In the genomic region with DNA sequence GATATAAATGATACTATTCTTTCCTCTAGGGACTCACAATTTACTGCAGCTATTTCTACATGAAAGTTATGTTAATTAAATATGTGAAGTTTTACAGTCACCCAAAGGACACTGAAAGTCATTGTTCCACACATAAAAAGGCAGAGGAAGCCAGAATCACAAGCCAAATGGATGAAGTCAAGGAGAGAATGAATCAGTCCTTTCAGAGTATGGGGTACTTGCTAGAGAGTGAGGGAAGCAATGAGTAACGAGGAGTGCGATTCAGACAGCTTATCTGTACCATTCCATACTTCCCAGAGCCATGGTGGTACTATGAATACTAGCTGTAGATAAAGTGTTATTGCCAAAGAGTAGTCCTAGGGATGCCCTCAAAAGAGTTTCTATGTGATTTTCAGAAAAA, we compare ENCODE assay signal across 12 cellular contexts. TPM values are rescaled to one million over a fixed set of nuclear protein-coding genes. Genes with fewer than 3 reads are reported as not detected.
DNase-seq lines count a peak whose midpoint lies in the region; ATAC-seq, FAIRE-seq and TF ChIP-seq lines count a peak whose summit lies in the region.
"Had no signal": no experiment of that assay in that cellular context is flagged by ENCODE, and none has a peak within 500 bp of the region (broad histone marks: within the 10 kb centered on the region; RNA-seq: fewer than 3 reads in every experiment).

No MANE protein-coding gene starts in this region.

- H3K4me3 ChIP-seq in mammary epithelial cell (replicated peaks in 1 of 3; ENCODE audit: insufficient read depth in 1 of 3, low read depth in 2 of 3, low read length in 3 of 3): no peak overlapping the region
- H3K4me3 ChIP-seq in keratinocyte (ENCODE audit: control insufficient read depth in 2 of 3, extremely low read depth in 1 of 3, insufficient read depth in 2 of 3, low read depth in 1 of 3, low read length in 3 of 3): no peak overlapping the region
- H3K4me3 ChIP-seq in transverse colon: no peak overlapping the region
- H3K4me3 ChIP-seq: MG63 had no signal

- no peaks in the 10 kb centered on the region for H4K20me1 ChIP-seq in mammary epithelial cell (ENCODE audit: insufficient read depth, low read length)
- no peaks in the 10 kb centered on the region for H4K20me1 ChIP-seq in keratinocyte (ENCODE audit: control insufficient read depth, extremely low read depth, insufficient read depth, low read length)

- in situ Hi-C loops in mammary epithelial cell (cut with MboI; ENCODE audit: low sequenced_read_pairs in 2 of 2): no loop called here
- in situ Hi-C loops in transverse colon (cut with MboI; ENCODE audit: low pct_ligation_motif_present in 1 of 4, low pct_unique_long_range_greater_than_20kb in 1 of 4, low sequenced_read_pairs in 3 of 4): no loop called here

- H3K9me3 ChIP-seq in mammary epithelial cell (replicated peaks; ENCODE audit: insufficient read depth, low read length): no peaks in the 10 kb centered on the region
- H3K9me3 ChIP-seq in keratinocyte (ENCODE audit: control insufficient read depth, low read depth, low read length): no peaks in the 10 kb centered on the region
- H3K9me3 ChIP-seq in transverse colon: no peaks in the 10 kb centered on the region
- H3K9me3 ChIP-seq: MG63 had no signal

- H3K4me1 ChIP-seq in mammary epithelial cell (ENCODE audit: insufficient read depth, low read length) (peaks cover 64% of the 10 kb centered on the region), keratinocyte (ENCODE audit: control insufficient read depth, extremely low read depth, insufficient read depth, low read length) (peaks cover 44% of the 10 kb centered on the region), transverse colon (peaks cover 0 to 7% (median 3%) of the 10 kb centered on the region in 4 donors)

- no peak for ATAC-seq in HG03457 (IDR thresholded peaks at IDR 0.05; ENCODE audit: unreplicated experiment)
- ATAC-seq: stimulated activated memory B cell treated with anti-CD40 and anti-IgM and Interleukin-4, amounts not matched to agents 10 μg/mL and 1 μg/mL and 100 μg/mL, for 72 hours had no signal

- FAIRE-seq in keratinocyte (lab: Jason Lieb, UNC): no peak

- intact Hi-C loops in mammary epithelial cell (cut with micrococcal nuclease): loop anchor here (2.0 kb wide), 1 partner anchor 47 kb away; no protein-coding TSS in a partner anchor
- intact Hi-C loops in transverse colon (cut with DNase I; ENCODE audit: low total_unique reads): no loop called here

- H2AFZ ChIP-seq in mammary epithelial cell (ENCODE audit: low read depth, low read length) (peak overlapping the region; percentile 80), keratinocyte (ENCODE audit: control insufficient read depth, low read length) (no peak overlapping the region)

- no peak for TF ChIP-seq POLR2A in transverse colon (IDR thresholded peaks at IDR 0.05)

- no TSS peak for BruUV-seq in mammary epithelial cell (replicated peaks; lab: Mats Ljungman, UMichigan)

- CTCF ChIA-PET in mammary epithelial cell (lab: Charles Lee; ENCODE audit: low non-redundant PET): no interaction called here

- no peak for TF ChIP-seq EP300 in transverse colon (IDR thresholded peaks at IDR 0.05; ENCODE audit: low read depth)

- WGBS in mammary epithelial cell (ENCODE audit: low coverage, missing lambda C conversion rate): 19% methylated on average over 2 of the region's 2 CpGs
- WGBS in transverse colon (ENCODE audit: low coverage in 1 of 2), 2 donors: 66 to 77% methylated on average over 2 of the region's 2 CpGs

- no peaks in the 10 kb centered on the region for H3K79me2 ChIP-seq in mammary epithelial cell (ENCODE audit: insufficient read depth, low read length)
- H3K79me2 ChIP-seq in keratinocyte (ENCODE audit: control insufficient read depth, insufficient read depth, low read length): no peaks in the 10 kb centered on the region

- H3K27ac ChIP-seq in mammary epithelial cell (ENCODE audit: insufficient read depth, low read depth, low read length): peak overlapping the region; percentile 85
- H3K27ac ChIP-seq in keratinocyte (ENCODE audit: control insufficient read depth, insufficient read depth, low read length): peak overlapping the region; percentile 82
- no peak overlapping the region for H3K27ac ChIP-seq in transverse colon
- H3K27ac ChIP-seq: HL-60, RWPE1 had no signal

- no peaks in the 10 kb centered on the region for H3K36me3 ChIP-seq in mammary epithelial cell (ENCODE audit: insufficient read depth, low read length)
- no peaks in the 10 kb centered on the region for H3K36me3 ChIP-seq in keratinocyte (ENCODE audit: control insufficient read depth in 2 of 2, extremely low read depth in 1 of 2, insufficient read depth in 2 of 2, low read length in 2 of 2)
- no peaks in the 10 kb centered on the region for H3K36me3 ChIP-seq in transverse colon
- H3K36me3 ChIP-seq: MG63 had no signal

- H3K4me2 ChIP-seq in mammary epithelial cell (ENCODE audit: insufficient read depth, low read depth, low read length) (peak overlapping the region; percentile 19), keratinocyte (ENCODE audit: control insufficient read depth, extremely low read depth, insufficient read depth, low read depth, low read length) (no peak overlapping the region)

- dilution Hi-C loops in mammary epithelial cell (cut with HindIII; ENCODE audit: low sequenced_read_pairs): no loop called here
- dilution Hi-C loops in keratinocyte (cut with MboI; ENCODE audit: extremely low pct_ligation_motif_present, low sequenced_read_pairs): loop anchor here (25.0 kb wide), 1 partner anchor 168 kb away; no protein-coding TSS in a partner anchor

- H3K9ac ChIP-seq in mammary epithelial cell (ENCODE audit: insufficient read depth, low read length) (no peak overlapping the region), keratinocyte (ENCODE audit: control insufficient read depth, extremely low read depth, insufficient read depth, low read length) (no peak overlapping the region)

- H3K27me3 ChIP-seq in mammary epithelial cell (ENCODE audit: insufficient read depth, low read length) (no peaks in the 10 kb centered on the region), keratinocyte (ENCODE audit: control insufficient read depth, extremely low read depth, insufficient read depth, low read length) (no peaks in the 10 kb centered on the region), transverse colon (no peaks in the 10 kb centered on the region)
- H3K27me3 ChIP-seq: MG63 had no signal

- no peak for TF ChIP-seq CTCF in mammary epithelial cell (conservative IDR thresholded peaks at IDR 0.05 in 1 of 2, IDR thresholded peaks at IDR 0.05 in 1 of 2; ENCODE audit: extremely low read depth in 1 of 2, insufficient read depth in 1 of 2, low read depth in 1 of 2, low read length in 2 of 2)
- TF ChIP-seq CTCF in keratinocyte (optimal IDR thresholded peaks at IDR 0.05 in 1 of 3, IDR thresholded peaks at IDR 0.05 in 1 of 3, conservative IDR thresholded peaks at IDR 0.05 in 1 of 3; ENCODE audit: extremely low read depth in 1 of 3, insufficient read depth in 2 of 3, low read length in 3 of 3): no peak
- TF ChIP-seq CTCF in transverse colon (IDR thresholded peaks at IDR 0.05): no peak

- peak; percentile 36 for DNase-seq in M059J (ENCODE audit: low read depth)
- peak; percentile 41 for DNase-seq in mammary epithelial cell
- no peak for DNase-seq in keratinocyte (ENCODE audit: low read depth, low spot score)
- peak; percentile 87 for DNase-seq in superior temporal gyrus (ENCODE audit: extremely low spot score)
- no peak for DNase-seq in NCI-H82 (lab: John Stamatoyannopoulos, UW)
- no peak for DNase-seq in transverse colon
- DNase-seq: kidney glomerular epithelial cell, MG63 had no signal

- no peaks in the 10 kb centered on the region for H3K9me1 ChIP-seq in keratinocyte (ENCODE audit: control insufficient read depth, extremely low read depth, insufficient read depth, low read length)

RNA-seq across cellular contexts. Expression of a gene that starts 16.8 kb away (rescaled TPM):
- 11.6 and 19.4 TPM in 2 replicates for total RNA-seq in M059J (2014; rRNA removed; shearing (Covaris generic))
- total RNA-seq in mammary epithelial cell (1 to 10 TPM; 5.8 to 7.0 TPM), transverse colon (1 to 10 TPM; 2.2 to 9.7 (median 2.6) TPM)
- polyA plus RNA-seq in mammary epithelial cell (3.6 TPM), keratinocyte (1.8 to 5.3 TPM (median 4.0 TPM) in 3 replicates)
- polyA minus RNA-seq in mammary epithelial cell (not detected), keratinocyte (0.56 to 4.3 TPM (median 1.5 TPM) in 3 replicates)
- polyA plus RNA-seq in keratinocyte (2011; ENCODE audit: low read depth): 14.4 TPM
- 1.2 and 2.7 TPM in 2 replicates for polyA plus RNA-seq in keratinocyte (2011; cell fraction: cytosol; rRNA removed)
- 4.3 and 5.2 TPM in 2 replicates for polyA plus RNA-seq in keratinocyte (2011; cell fraction: nucleus; rRNA removed)
- polyA plus RNA-seq in keratinocyte (2012; ENCODE audit: low replicate concordance): 2.4 and 8.6 TPM in 2 replicates
- 5.2 TPM for polyA minus RNA-seq in keratinocyte (2011; cell fraction: cytosol; rRNA and poly(A)+ RNA removed)
- 3.1 and 5.4 TPM in 2 replicates for polyA minus RNA-seq in keratinocyte (2011; cell fraction: nucleus; rRNA and poly(A)+ RNA removed)

Comparison
In these comparisons a context has a peak if more than half of its experiments do, and no peak if none do; other contexts are left out.
1. DNase-seq: peak in M059J (single experiment), mammary epithelial cell (single experiment) and superior temporal gyrus (single experiment); none in keratinocyte (single experiment), NCI-H82 (single experiment) and transverse colon (single experiment).
2. H3K27ac ChIP-seq: peak in mammary epithelial cell (single experiment) and keratinocyte (single experiment); none in transverse colon (0 of 4).